ENCODE assay signal across 7 cellular contexts in the genomic region with DNA sequence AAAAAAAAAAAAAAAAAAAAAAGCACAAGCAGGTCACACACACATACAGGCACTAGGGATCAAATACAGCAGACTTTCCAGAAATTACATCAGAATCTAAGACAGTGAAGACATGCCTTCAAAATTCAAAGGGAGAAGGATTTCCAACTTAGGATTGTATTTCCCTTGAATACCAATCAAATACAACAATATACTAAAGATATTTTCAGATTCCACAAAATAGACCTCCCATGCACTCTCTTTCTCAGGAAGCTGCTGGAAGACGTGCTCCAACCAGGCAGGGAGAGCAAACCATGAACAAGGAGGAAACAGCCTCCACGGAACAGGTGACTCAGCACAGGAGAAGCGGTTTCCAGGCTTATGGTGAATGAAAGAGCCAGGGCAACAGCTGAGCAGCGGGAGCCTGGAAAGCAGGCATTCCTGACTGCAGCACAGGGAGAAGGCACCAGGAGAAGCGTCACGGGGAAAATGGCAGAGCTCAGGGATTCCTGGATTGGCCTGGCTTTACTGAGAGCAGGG. TPM values are rescaled to one million over a fixed set of nuclear protein-coding genes. Genes with fewer than 3 reads are reported as not detected.
DNase-seq lines count a peak whose midpoint lies in the region; ATAC-seq and TF ChIP-seq lines count a peak whose summit lies in the region.

No MANE protein-coding gene starts in this region.

- no peaks in the 10 kb centered on the region for H3K9me3 ChIP-seq in gastrocnemius medialis

- ATAC-seq in SK-N-SH treated with all-trans-retinoic acid at 6 μM for 48 hours (peak; percentile 85), gastrocnemius medialis (peak; percentile 86 to 87)

- H3K27ac ChIP-seq in gastrocnemius medialis, result peak overlapping the region; percentile 44 to 71 (median 59)

- no peaks in the 10 kb centered on the region for H3K27me3 ChIP-seq in gastrocnemius medialis

- TF ChIP-seq CTCF in gastrocnemius medialis (IDR thresholded peaks at IDR 0.05 in 4 of 5, conservative IDR thresholded peaks at IDR 0.05 in 1 of 5), result no peak

- H3K4me1 ChIP-seq in gastrocnemius medialis, result peaks cover 46 to 47% of the 10 kb centered on the region in 2 donors

- DNase-seq in HCEC 1CT (peak; percentile 75), glomerular visceral epithelial cell (ENCODE audit: extremely low spot score) (peak; percentile 84), gastrocnemius medialis (peak; percentile 74 to 80), NCI-H1436 treated with DMSO at 0.1 percent for 48 hours (lab: John Stamatoyannopoulos, UW) (no peak), epidermal melanocyte (ENCODE audit: insufficient read length, low spot score) (no peak)
- no peak for DNase-seq in stimulated activated CD4-positive, alpha-beta T cell treated with anti-CD3 and anti-CD28 coated beads, Interleukin-2, amount 100 ng/mL, for 48 hours

- H3K4me3 ChIP-seq in gastrocnemius medialis, result no peak overlapping the region

- no peak for TF ChIP-seq POLR2A in gastrocnemius medialis (IDR thresholded peaks at IDR 0.05)

- intact Hi-C loops in gastrocnemius medialis (cut with DNase I; ENCODE audit: low total_unique reads), result no loop called here

- H3K36me3 ChIP-seq in gastrocnemius medialis, result peaks cover 0 to 27% of the 10 kb centered on the region in 2 donors

- in situ Hi-C loops in gastrocnemius medialis (cut with MboI; ENCODE audit: low sequenced_read_pairs in 4 of 4), result loop anchor here in 1 of 4 donors (25.0 kb wide), 1 partner anchor 128 kb away; a partner anchor contains a TSS

TF ChIP-seq in SK-N-SH treated with all-trans-retinoic acid at 6 μM for 48 hours, 23 proteins besides CTCF, POLR2A, EP300 and RAD21:
- TF ChIP-seq PPARA (CRISPR knock-in tag; IDR thresholded peaks at IDR 0.05; ENCODE audit: borderline replicate concordance), result no peak
- TF ChIP-seq ZFP30 (CRISPR knock-in tag; IDR thresholded peaks at IDR 0.05), result no peak
- no peak for TF ChIP-seq TCF4 (CRISPR knock-in tag; IDR thresholded peaks at IDR 0.05; ENCODE audit: borderline replicate concordance)
- no peak for TF ChIP-seq ZFP3 (CRISPR knock-in tag; IDR thresholded peaks at IDR 0.05)
- TF ChIP-seq RARB (CRISPR knock-in tag; IDR thresholded peaks at IDR 0.05), result no peak
- TF ChIP-seq, protein P1, sequence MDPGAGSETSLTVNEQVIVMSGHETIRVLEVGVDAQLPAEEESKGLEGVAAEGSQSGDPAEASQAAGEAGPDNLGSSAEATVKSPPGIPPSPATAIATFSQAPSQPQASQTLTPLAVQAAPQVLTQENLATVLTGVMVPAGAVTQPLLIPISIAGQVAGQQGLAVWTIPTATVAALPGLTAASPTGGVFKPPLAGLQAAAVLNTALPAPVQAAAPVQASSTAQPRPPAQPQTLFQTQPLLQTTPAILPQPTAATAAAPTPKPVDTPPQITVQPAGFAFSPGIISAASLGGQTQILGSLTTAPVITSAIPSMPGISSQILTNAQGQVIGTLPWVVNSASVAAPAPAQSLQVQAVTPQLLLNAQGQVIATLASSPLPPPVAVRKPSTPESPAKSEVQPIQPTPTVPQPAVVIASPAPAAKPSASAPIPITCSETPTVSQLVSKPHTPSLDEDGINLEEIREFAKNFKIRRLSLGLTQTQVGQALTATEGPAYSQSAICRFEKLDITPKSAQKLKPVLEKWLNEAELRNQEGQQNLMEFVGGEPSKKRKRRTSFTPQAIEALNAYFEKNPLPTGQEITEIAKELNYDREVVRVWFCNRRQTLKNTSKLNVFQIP (CRISPR knock-in tag; IDR thresholded peaks at IDR 0.05; ENCODE audit: borderline replicate concordance, low read depth), result no peak
- no peak for TF ChIP-seq OSR1 (CRISPR knock-in tag; IDR thresholded peaks at IDR 0.05)
- TF ChIP-seq GLIS3 (CRISPR knock-in tag; IDR thresholded peaks at IDR 0.05), result no peak
- TF ChIP-seq, protein P2, sequence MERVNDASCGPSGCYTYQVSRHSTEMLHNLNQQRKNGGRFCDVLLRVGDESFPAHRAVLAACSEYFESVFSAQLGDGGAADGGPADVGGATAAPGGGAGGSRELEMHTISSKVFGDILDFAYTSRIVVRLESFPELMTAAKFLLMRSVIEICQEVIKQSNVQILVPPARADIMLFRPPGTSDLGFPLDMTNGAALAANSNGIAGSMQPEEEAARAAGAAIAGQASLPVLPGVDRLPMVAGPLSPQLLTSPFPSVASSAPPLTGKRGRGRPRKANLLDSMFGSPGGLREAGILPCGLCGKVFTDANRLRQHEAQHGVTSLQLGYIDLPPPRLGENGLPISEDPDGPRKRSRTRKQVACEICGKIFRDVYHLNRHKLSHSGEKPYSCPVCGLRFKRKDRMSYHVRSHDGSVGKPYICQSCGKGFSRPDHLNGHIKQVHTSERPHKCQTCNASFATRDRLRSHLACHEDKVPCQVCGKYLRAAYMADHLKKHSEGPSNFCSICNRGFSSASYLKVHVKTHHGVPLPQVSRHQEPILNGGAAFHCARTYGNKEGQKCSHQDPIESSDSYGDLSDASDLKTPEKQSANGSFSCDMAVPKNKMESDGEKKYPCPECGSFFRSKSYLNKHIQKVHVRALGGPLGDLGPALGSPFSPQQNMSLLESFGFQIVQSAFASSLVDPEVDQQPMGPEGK (CRISPR knock-in tag; IDR thresholded peaks at IDR 0.05; ENCODE audit: borderline replicate concordance), result no peak
- no peak for TF ChIP-seq ISL1 (CRISPR knock-in tag; IDR thresholded peaks at IDR 0.05)
- TF ChIP-seq TOX (CRISPR knock-in tag; IDR thresholded peaks at IDR 0.05; ENCODE audit: borderline replicate concordance), result no peak

RNA-seq across cellular contexts. Expression of a gene that starts 32.0 kb away (rescaled TPM):
- 10 to 100 TPM; 25.4 to 40.7 (median 31.2) TPM for total RNA-seq in gastrocnemius medialis

RNA-seq across cellular contexts. Expression of a gene that starts 39.0 kb away (rescaled TPM):
- total RNA-seq in gastrocnemius medialis, result 100 to 1,000 TPM in 1 of 4 donors, 10 to 100 TPM in 3; 19.3 to 448 (median 33.4) TPM

RNA-seq across cellular contexts. Expression of a gene that starts 59.2 kb away (rescaled TPM):
- total RNA-seq in gastrocnemius medialis, result 10 to 100 TPM in 2 of 4 donors, 1 to 10 TPM in 2; 9.1 to 19.5 (median 12.1) TPM

Comparison
In these comparisons a context has a peak if more than half of its experiments do, and no peak if none do; other contexts are left out.
1. DNase-seq: peak in HCEC 1CT (single experiment), glomerular visceral epithelial cell (single experiment) and gastrocnemius medialis (2 of 2); none in stimulated activated CD4-positive, alpha-beta T cell treated with anti-CD3 and anti-CD28 coated beads, Interleukin-2, amount 100 ng/mL, for 48 hours (0 of 2), NCI-H1436 treated with DMSO at 0.1 percent for 48 hours (single experiment) and epidermal melanocyte (single experiment).